Comparison of ENCODE assay signal across 9 cellular contexts in genomic region chr22:29480512-29481264, GRCh38. TPM values are rescaled to one million over a fixed set of nuclear protein-coding genes. Genes with fewer than 3 reads are reported as not detected.
DNase-seq lines count a peak whose midpoint lies in the region; ATAC-seq lines count a peak whose summit lies in the region.
"Had no signal": no experiment of that assay in that cellular context is flagged by ENCODE, and none has a peak within 500 bp of the region (broad histone marks: within the 10 kb centered on the region; RNA-seq: fewer than 3 reads in every experiment).

No MANE protein-coding gene starts in this region.

- peaks cover 25% of the 10 kb centered on the region for H3K4me1 ChIP-seq in HUES64 (ENCODE audit: insufficient read depth, low read length)

- no peak overlapping the region for H3K27ac ChIP-seq in HUES64 (ENCODE audit: low read depth, low read length)

- peaks cover 2 to 4% of the 10 kb centered on the region in 2 donors for H3K36me3 Mint-ChIP-seq in activated T-cell treated with anti-CD3 and anti-CD28 coated beads, Interleukin-2, amount 50 U/mL, for 72 hours (ENCODE audit: insufficient read depth in 2 of 2)

- H3K4me3 ChIP-seq in HUES64 (ENCODE audit: low read length): peak overlapping the region; percentile 53

- H3K9ac ChIP-seq in HUES64 (ENCODE audit: low read depth, low read length): peak overlapping the region; percentile 66; the same call in 1 of the 2 replicates

- no peaks in the 10 kb centered on the region for H3K9me3 Mint-ChIP-seq in activated T-cell treated with anti-CD3 and anti-CD28 coated beads, Interleukin-2, amount 50 U/mL, for 72 hours

- peaks cover 14% of the 10 kb centered on the region; the same call in 1 of the 2 replicates for H3K36me3 ChIP-seq in HUES64 (ENCODE audit: insufficient read depth, low read length)

- peak; percentile 82 to 86 for ATAC-seq in activated T-cell treated with anti-CD3 and anti-CD28 coated beads, Interleukin-2, amount 50 U/mL, for 72 hours (replicated peaks in 1 of 2)
- ATAC-seq in GM21825 (IDR thresholded peaks at IDR 0.05; ENCODE audit: unreplicated experiment): no peak

- peak; percentile 46 to 56 for DNase-seq in activated T-cell treated with anti-CD3 and anti-CD28 coated beads, Interleukin-2, amount 50 U/mL, for 72 hours
- DNase-seq in foreskin melanocyte (peak; percentile 23), posterior cingulate gyrus (peak in 9 of 10 donors; percentile 20 to 94 (median 68)), LoVo (ENCODE audit: low spot score) (no peak), EL (no peak), NCI-H1092 treated with DMSO at 0.1 percent for 48 hours (lab: John Stamatoyannopoulos, UW) (no peak)

- H3K9me3 ChIP-seq in HUES64 (ENCODE audit: insufficient read depth, low read depth, low read length): peaks cover 4% of the 10 kb centered on the region; the same call in 1 of the 2 replicates

- peak overlapping the region; percentile 53 to 60 for H3K4me3 Mint-ChIP-seq in activated T-cell treated with anti-CD3 and anti-CD28 coated beads, Interleukin-2, amount 50 U/mL, for 72 hours

- peaks cover 45% of the 10 kb centered on the region for H3K27me3 Mint-ChIP-seq in activated T-cell treated with anti-CD3 and anti-CD28 coated beads, Interleukin-2, amount 50 U/mL, for 72 hours (ENCODE audit: low read depth)

- intact Hi-C loops in posterior cingulate gyrus (cut with DNase I): no loop called here

- H3K4me1 Mint-ChIP-seq in activated T-cell treated with anti-CD3 and anti-CD28 coated beads, Interleukin-2, amount 50 U/mL, for 72 hours (ENCODE audit: low read depth): peaks cover 7% of the 10 kb centered on the region

- WGBS in HUES64: 5% methylated on average over 107 of the region's 107 CpGs

- H3K27ac Mint-ChIP-seq in activated T-cell treated with anti-CD3 and anti-CD28 coated beads, Interleukin-2, amount 50 U/mL, for 72 hours: no peak overlapping the region

- H3K27me3 ChIP-seq in HUES64 (ENCODE audit: insufficient read depth, low read length): peaks cover 61% of the 10 kb centered on the region

RNA-seq across cellular contexts. Expression of gene NEFH, which starts 0.7 kb away (rescaled TPM):
- 1.5 TPM for polyA plus RNA-seq in HUES64 (2013, experiment 1 of 2)
- polyA plus RNA-seq in HUES64 (2013, experiment 2 of 2): 2.4 TPM
- total RNA-seq in activated T-cell treated with anti-CD3 and anti-CD28 coated beads, Interleukin-2, amount 50 U/mL, for 72 hours: 1 to 10 TPM; 1.6 to 1.7 TPM

RNA-seq across cellular contexts. Expression of gene RFPL1, which starts 42.3 kb away (rescaled TPM):
- polyA plus RNA-seq in HUES64 (2013, experiment 1 of 2): not detected
- polyA plus RNA-seq in HUES64 (2013, experiment 2 of 2): not detected
- total RNA-seq in activated T-cell treated with anti-CD3 and anti-CD28 coated beads, Interleukin-2, amount 50 U/mL, for 72 hours: not detected
- total RNA-seq: NCI-H460 had no signal

Comparison
In these comparisons a context has a peak if more than half of its experiments do, and no peak if none do; other contexts are left out.
1. DNase-seq: peak in activated T-cell treated with anti-CD3 and anti-CD28 coated beads, Interleukin-2, amount 50 U/mL, for 72 hours (2 of 2), foreskin melanocyte (single experiment) and posterior cingulate gyrus (9 of 10); none in LoVo (single experiment), EL (single experiment) and NCI-H1092 treated with DMSO at 0.1 percent for 48 hours (single experiment).